In genomic region chr16:29107299-29107698, GRCh38 we compare ENCODE assay signal across 19 cellular contexts.
DNase-seq lines count a peak whose midpoint lies in the region; ATAC-seq, FAIRE-seq and TF ChIP-seq lines count a peak whose summit lies in the region.
"Had no signal": no experiment of that assay in that cellular context is flagged by ENCODE, and none has a peak within 500 bp of the region (broad histone marks: within the 10 kb centered on the region; RNA-seq: fewer than 3 reads in every experiment).

No MANE protein-coding gene starts in this region.

- DNase-seq in NCI-H1417 (lab: John Stamatoyannopoulos, UW) = peak in 2 of 3 experiments; percentile 3 to 14
- no peak for DNase-seq in NCI-H1417 treated with DMSO at 0.1 percent for 48 hours (lab: John Stamatoyannopoulos, UW)
- peak; percentile 77 for DNase-seq in NCI-H2171 treated with DMSO at 0.1 percent for 48 hours (lab: John Stamatoyannopoulos, UW)
- peak in 1 of 6 donors; percentile 76 for DNase-seq in pancreas
- no peak for DNase-seq in activated naive CD4-positive, alpha-beta T cell treated with anti-CD3 and anti-CD28 coated beads, Interleukin-2, amount 50 U/mL, for 16 hours
- no peak for DNase-seq in nucleus accumbens (lab: John Stamatoyannopoulos, UW)
- DNase-seq: activated CD4-positive, alpha-beta T cell treated with anti-CD3 and anti-CD28 coated beads, Interleukin-2, amount 10 ng/mL, durations not matched to agents 7 days and 5 days; activated naive CD8-positive, alpha-beta T cell treated with anti-CD3 and anti-CD28 coated beads, Interleukin-2, amount 10 ng/mL, durations not matched to agents 7 days and 5 days; activated T-cell treated with anti-CD3 and anti-CD28 coated beads for 4 hours; CD4-positive, alpha-beta T cell; effector memory CD8-positive, alpha-beta T cell; NCI-H1092 treated with DMSO at 0.1 percent for 48 hours; NCI-H524 treated with DMSO at 0.1 percent for 48 hours; stimulated activated naive B cell treated with anti-CD40 and anti-IgM and Interleukin-4, amounts not matched to agents 10 μg/mL and 1 μg/mL and 100 μg/mL, for 72 hours had no signal

- WGBS in pancreas, 2 donors = 15% methylated on average over 21 of the region's 21 CpGs

- H3K36me3 ChIP-seq in iPS-18a (ENCODE audit: control insufficient read depth, low read depth, low read length) (no peaks in the 10 kb centered on the region), pancreas (no peaks in the 10 kb centered on the region)

- H3K9me3 ChIP-seq in iPS-18a (ENCODE audit: control insufficient read depth, low read depth, low read length) (no peaks in the 10 kb centered on the region), pancreas (no peaks in the 10 kb centered on the region)
- H3K9me3 ChIP-seq: upper lobe of left lung had no signal

- H3K4me3 ChIP-seq in iPS-18a (ENCODE audit: low read length) (peak overlapping the region; percentile 68), pancreas (peak overlapping the region in 1 of 4 donors; percentile 17)
- H3K4me3 ChIP-seq: smooth muscle cell, upper lobe of left lung had no signal

- intact Hi-C loops in pancreas (cut with DNase I) = no loop called here

- peak; percentile 18 to 86 (median 41) for ATAC-seq in pancreas
- no peak for ATAC-seq in GM18511 (IDR thresholded peaks at IDR 0.05; ENCODE audit: unreplicated experiment)
- ATAC-seq: effector memory CD8-positive, alpha-beta T cell; SK-N-SH treated with all-trans-retinoic acid at 6 μM for 48 hours; stimulated activated naive B cell treated with anti-CD40 and anti-IgM and Interleukin-4, amounts not matched to agents 10 μg/mL and 1 μg/mL and 100 μg/mL, for 72 hours had no signal

- no peak for FAIRE-seq in pancreas (lab: Jason Lieb, UNC)

- no peaks in the 10 kb centered on the region for H3K4me1 ChIP-seq in iPS-18a (ENCODE audit: control insufficient read depth, low read depth, low read length)
- H3K4me1 ChIP-seq in pancreas = no peaks in the 10 kb centered on the region
- H3K4me1 ChIP-seq: upper lobe of left lung had no signal

- H3K9ac ChIP-seq in iPS-18a (ENCODE audit: low read length) = peak overlapping the region; percentile 12

- peaks cover 8% of the 10 kb centered on the region for H3K27me3 ChIP-seq in iPS-18a (ENCODE audit: control insufficient read depth, insufficient read depth, low read length)
- H3K27me3 ChIP-seq in pancreas = no peaks in the 10 kb centered on the region
- H3K27me3 ChIP-seq: upper lobe of left lung had no signal

- no peak for TF ChIP-seq CTCF in pancreas (IDR thresholded peaks at IDR 0.05)

- H3K27ac ChIP-seq in iPS-18a (ENCODE audit: low read length) = no peak overlapping the region
- no peak overlapping the region for H3K27ac ChIP-seq in pancreas
- H3K27ac ChIP-seq: upper lobe of left lung had no signal

Comparison
In these comparisons a context has a peak if more than half of its experiments do, and no peak if none do; other contexts are left out.
1. DNase-seq: peak in NCI-H1417 (2 of 3) and NCI-H2171 treated with DMSO at 0.1 percent for 48 hours (single experiment); none in NCI-H1417 treated with DMSO at 0.1 percent for 48 hours (single experiment), activated naive CD4-positive, alpha-beta T cell treated with anti-CD3 and anti-CD28 coated beads, Interleukin-2, amount 50 U/mL, for 16 hours (single experiment) and nucleus accumbens (0 of 56).